ENCODE assay signal across 5 cellular contexts in the genomic region with DNA sequence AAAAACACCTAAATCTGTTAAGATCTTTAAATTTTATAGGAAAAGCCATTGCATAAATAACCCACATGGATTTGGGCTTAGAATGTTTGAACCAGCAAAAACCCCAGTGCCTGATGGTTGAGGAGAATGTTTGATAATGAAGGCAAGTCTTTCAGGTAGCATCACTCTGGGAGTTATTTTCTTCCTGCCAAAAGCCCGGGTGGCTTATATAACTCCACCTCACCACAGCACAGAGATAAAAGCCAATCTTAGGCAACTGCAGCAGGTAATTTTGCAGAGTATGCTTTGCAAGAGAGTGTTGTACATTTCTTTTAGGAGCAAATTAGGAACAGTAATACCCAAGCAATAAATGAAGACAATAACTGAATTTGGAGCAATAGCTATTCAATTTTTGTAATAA. TPM values are rescaled to one million over a fixed set of nuclear protein-coding genes. Genes with fewer than 3 reads are reported as not detected.
"Had no signal": no experiment of that assay in that cellular context is flagged by ENCODE, and none has a peak within 500 bp of the region (broad histone marks: within the 10 kb centered on the region; RNA-seq: fewer than 3 reads in every experiment).

No MANE protein-coding gene starts in this region.

- DNase-seq: H9, HCEC 1CT had no signal

- H3K4me2 ChIP-seq: GM23338 had no signal

- H3K4me3 ChIP-seq: GM23338, K562 had no signal

- ATAC-seq: GM23338, K562 had no signal

RNA-seq across cellular contexts. Expression of a gene that starts 7.8 kb away (rescaled TPM):
- total RNA-seq: HT-29 had no signal
